ENCODE assay signal across 19 cellular contexts in genomic region chr11:17596310-17596669, GRCh38. TPM values are rescaled to one million over a fixed set of nuclear protein-coding genes. Genes with fewer than 3 reads are reported as not detected.
DNase-seq lines count a peak whose midpoint lies in the region; ATAC-seq and TF ChIP-seq lines count a peak whose summit lies in the region.
"Had no signal": no experiment of that assay in that cellular context is flagged by ENCODE, and none has a peak within 500 bp of the region (broad histone marks: within the 10 kb centered on the region; RNA-seq: fewer than 3 reads in every experiment).

No MANE protein-coding gene starts in this region.

- H3K4me1 ChIP-seq in H9 (ENCODE audit: insufficient read depth, low read length) = no peaks in the 10 kb centered on the region
- H3K4me1 ChIP-seq in suprapubic skin = no peaks in the 10 kb centered on the region

- H4K5ac ChIP-seq in H9 (ENCODE audit: insufficient read length, low read depth, low read length) = no peak overlapping the region

- H4K20me1 ChIP-seq in H9 (ENCODE audit: control insufficient read depth, insufficient read depth, insufficient read length) = peaks cover 2% of the 10 kb centered on the region

- H3K4me1 Mint-ChIP-seq in H9 = peaks cover 6 to 16% of the 10 kb centered on the region in 2 experiments
- peaks cover 6% of the 10 kb centered on the region for H3K4me1 Mint-ChIP-seq in WTC11
- H3K4me1 Mint-ChIP-seq in endothelial cell (ENCODE audit: unreplicated experiment) = no peaks in the 10 kb centered on the region
- H3K4me1 Mint-ChIP-seq: CD14-positive monocyte had no signal

- H4K8ac ChIP-seq in H9 (replicated peaks; ENCODE audit: insufficient read length, low read depth, low read length) = no peak overlapping the region

- H2BK12ac ChIP-seq in H9 (ENCODE audit: insufficient read length, low read depth, low read length) = no peak overlapping the region

- H3K14ac ChIP-seq in H9 (ENCODE audit: insufficient read depth, low read length) = no peak overlapping the region; the same call in 1 of the 2 replicates

- H3K27ac Mint-ChIP-seq in H9 = no peak overlapping the region
- no peak overlapping the region for H3K27ac Mint-ChIP-seq in WTC11
- H3K27ac Mint-ChIP-seq in endothelial cell (ENCODE audit: unreplicated experiment) = no peak overlapping the region
- H3K27ac Mint-ChIP-seq: CD14-positive monocyte had no signal

- no peaks in the 10 kb centered on the region for H3K23me2 ChIP-seq in H9 (ENCODE audit: insufficient read length, low read depth, low read length, poor library complexity, severe bottlenecking)

- H3K9me3 ChIP-seq in H9 (ENCODE audit: control insufficient read depth, low read depth, low read length) (peaks cover 6% of the 10 kb centered on the region), suprapubic skin (no peaks in the 10 kb centered on the region)

- H2AK5ac ChIP-seq in H9 (ENCODE audit: insufficient read length, low read length) = no peak overlapping the region

- POLR2A ChIA-PET in WTC11 (lab: Charles Lee) = no interaction called here

- no peak overlapping the region for H3K56ac ChIP-seq in H9 (ENCODE audit: insufficient read length, low read depth, low read length)

- H3K9ac ChIP-seq in H9 (ENCODE audit: extremely low read depth, insufficient read length, low read length) = no peak overlapping the region

- H2AFZ ChIP-seq in H9 (ENCODE audit: low read length) = no peak overlapping the region

- peak; percentile 6 for DNase-seq in H9
- DNase-seq in WTC11 (ENCODE audit: low spot score) = peak; percentile 5
- peak; percentile 1 for DNase-seq in endothelial cell (ENCODE audit: low spot score)
- peak; percentile 24 for DNase-seq in suprapubic skin (ENCODE audit: low spot score in 2 of 2)
- DNase-seq in Kasumi-1 (lab: John Stamatoyannopoulos, UW) = no peak
- no peak for DNase-seq in AG08395 (ENCODE audit: low spot score)
- no peak for DNase-seq in pons (ENCODE audit: low spot score)
- DNase-seq: DMS79 treated with DMSO at 0.1 percent for 48 hours, HCEC 1CT, NCI-H1105 treated with DMSO at 0.1 percent for 48 hours, NCI-H187, NCI-H2107, NCI-H510A, NCI-H748 treated with DMSO at 0.1 percent for 48 hours, OCI-M1, Right ventricle myocardium superior had no signal

- H3K79me1 ChIP-seq in H9 (ENCODE audit: insufficient read depth, low read depth, low read length, poor library complexity, severe bottlenecking) = no peaks in the 10 kb centered on the region

- H3K23ac ChIP-seq in H9 (ENCODE audit: insufficient read length, low read depth, low read length) = no peak overlapping the region

- TF ChIP-seq CTCF in H9 (conservative IDR thresholded peaks at IDR 0.05) (no peak), WTC11 (IDR thresholded peaks at IDR 0.05) (no peak), endothelial cell (IDR thresholded peaks at IDR 0.05; ENCODE audit: unreplicated experiment) (no peak), suprapubic skin (IDR thresholded peaks at IDR 0.05) (no peak)

- H3K4ac ChIP-seq in H9 (ENCODE audit: low read depth, low read length) = no peak overlapping the region

- H2BK5ac ChIP-seq in H9 (ENCODE audit: insufficient read length, low read length) = no peak overlapping the region

- H3K27me3 ChIP-seq in H9 (ENCODE audit: insufficient read depth, low read length) (no peaks in the 10 kb centered on the region), suprapubic skin (peaks cover 6% of the 10 kb centered on the region)

- H2BK15ac ChIP-seq in H9 (ENCODE audit: low read depth, low read length) = no peak overlapping the region

- H3K18ac ChIP-seq in H9 (ENCODE audit: insufficient read length, low read depth, low read length) = no peak overlapping the region

- H2BK20ac ChIP-seq in H9 (ENCODE audit: low read depth, low read length, poor library complexity, severe bottlenecking) = no peak overlapping the region

- CTCF ChIA-PET in WTC11 (lab: Charles Lee) = interaction anchor here (1.3 to 2.8 kb wide), 3 partner anchors 68 to 135 kb away, joined by 4 to 20 read pairs (median 5); partner anchors contain the start of gene MYOD1

- H3K36me3 Mint-ChIP-seq in H9 (ENCODE audit: insufficient read depth in 1 of 3, low read depth in 3 of 3) (peaks cover 0 to 4% (median 0%) of the 10 kb centered on the region in 3 experiments; a peak in 2 of 7 replicates), WTC11 (peaks cover 11% of the 10 kb centered on the region; the same call in 1 of the 2 replicates), endothelial cell (ENCODE audit: low read depth, unreplicated experiment) (no peaks in the 10 kb centered on the region)
- H3K36me3 Mint-ChIP-seq: CD14-positive monocyte had no signal

- H3K4me2 ChIP-seq in H9 (ENCODE audit: insufficient read depth, insufficient read length, low read length) = no peak overlapping the region

- no peak for TF ChIP-seq EP300 in suprapubic skin (IDR thresholded peaks at IDR 0.05)

- H3K4me3 ChIP-seq in suprapubic skin = no peak overlapping the region
- H3K4me3 ChIP-seq: K562 had no signal

- peaks cover 3 to 8% of the 10 kb centered on the region in 2 experiments; a peak in 4 of 5 replicates for H3K9me3 Mint-ChIP-seq in H9
- peaks cover 24% of the 10 kb centered on the region for H3K9me3 Mint-ChIP-seq in WTC11
- no peaks in the 10 kb centered on the region for H3K9me3 Mint-ChIP-seq in endothelial cell (ENCODE audit: unreplicated experiment)

- H3K27ac ChIP-seq in H9 (ENCODE audit: insufficient read length, low read depth, low read length) = no peak overlapping the region
- no peak overlapping the region for H3K27ac ChIP-seq in suprapubic skin

- no peak overlapping the region for H4K91ac ChIP-seq in H9 (ENCODE audit: insufficient read length, low read depth, low read length)

- TF ChIP-seq POLR2A in suprapubic skin (IDR thresholded peaks at IDR 0.05) = no peak

- H3K36me3 ChIP-seq in suprapubic skin = no peaks in the 10 kb centered on the region

- H3K27me3 Mint-ChIP-seq in H9 (ENCODE audit: low read depth) (peaks cover 55% of the 10 kb centered on the region), WTC11 (ENCODE audit: low read depth) (peaks cover 11% of the 10 kb centered on the region), endothelial cell (ENCODE audit: unreplicated experiment) (peaks cover 6% of the 10 kb centered on the region)

- H3K79me2 ChIP-seq in H9 (ENCODE audit: insufficient read depth, low read length) = no peaks in the 10 kb centered on the region

- H3T11ph ChIP-seq in H9 (ENCODE audit: low read length) = no peak overlapping the region

- no CpG with 5 or more reads among the region's 1 CpG for WGBS in H9 (ENCODE audit: extremely low coverage, insufficient read length, low lambda C conversion rate)
- WGBS in suprapubic skin = no CpG with 5 or more reads among the region's 1 CpG

- H2BK120ac ChIP-seq in H9 (ENCODE audit: low read depth, low read length, poor library complexity, severe bottlenecking) = no peak overlapping the region

- ATAC-seq in WTC11 (no peak), HG02571 (IDR thresholded peaks at IDR 0.05; ENCODE audit: unreplicated experiment) (no peak)
- ATAC-seq: K562 had no signal

- H3K4me3 Mint-ChIP-seq in H9 (no peak overlapping the region; a peak in 1 of 5 replicates), WTC11 (no peak overlapping the region), endothelial cell (ENCODE audit: unreplicated experiment) (no peak overlapping the region)
- H3K4me3 Mint-ChIP-seq: CD14-positive monocyte had no signal

TF ChIP-seq in WTC11, 78 proteins besides CTCF, POLR2A, EP300 and RAD21:
- TF ChIP-seq CREM (CRISPR knock-in tag; IDR thresholded peaks at IDR 0.05) = no peak
TF ChIP-seq in WTC11: peak in this region for 0.

RNA-seq across cellular contexts. Expression of gene OTOG, which starts 49.2 kb away (rescaled TPM):
- total RNA-seq in H9 (2021) = 0.35 and 0.86 TPM in 2 replicates
- total RNA-seq in WTC11 (2021) = 1.4 to 3.5 TPM (median 2.1 TPM) in 3 replicates
- total RNA-seq in endothelial cell (ENCODE audit: unreplicated experiment) = 0.13 TPM
- total RNA-seq in suprapubic skin = not detected
- total RNA-seq: K562, Right ventricle myocardium superior had no signal

RNA-seq across cellular contexts. Expression of gene USH1C, which starts 52.1 kb away (rescaled TPM):
- total RNA-seq in H9 (2021) (1.0 and 1.5 TPM in 2 replicates), WTC11 (2021) (3.3 to 3.9 TPM (median 3.7 TPM) in 3 replicates), endothelial cell (ENCODE audit: unreplicated experiment) (1.4 TPM), suprapubic skin (not detected)
- total RNA-seq: K562 had no signal

Comparison
In these comparisons a context has a peak if more than half of its experiments do, and no peak if none do; other contexts are left out.
1. DNase-seq: peak in H9 (single experiment), WTC11 (single experiment), endothelial cell (single experiment) and suprapubic skin (2 of 2); none in Kasumi-1 (0 of 2), AG08395 (single experiment) and pons (single experiment).